9 cellular contexts compared by ENCODE assay signal in the genomic region with DNA sequence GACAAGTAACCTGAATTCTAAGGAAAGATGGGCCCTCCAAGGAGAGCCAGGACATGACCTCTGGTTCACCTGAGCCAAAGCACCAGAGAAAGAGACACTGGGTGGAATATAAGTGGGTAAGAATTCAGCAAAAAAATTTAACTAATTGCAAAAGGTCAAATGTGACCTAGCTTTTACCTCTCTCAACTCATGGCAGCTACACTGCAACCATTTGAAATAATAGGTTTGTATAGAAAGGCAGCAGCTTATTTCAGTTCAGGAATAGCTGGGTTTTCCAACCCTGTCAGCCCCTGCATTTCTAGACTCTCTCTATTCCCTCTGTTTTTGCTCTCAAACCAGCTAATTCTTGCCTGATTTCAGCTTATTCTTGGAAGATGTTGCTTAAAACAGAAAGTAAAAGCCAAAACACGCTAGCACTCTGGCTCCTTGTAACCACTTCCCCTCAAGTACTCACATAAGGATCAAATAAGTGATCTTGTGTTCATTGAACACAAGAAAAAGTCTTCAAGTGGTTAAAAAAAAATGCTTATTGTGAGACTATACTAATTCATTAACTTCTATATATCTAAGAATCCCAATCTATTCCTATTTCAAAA.
DNase-seq lines count a peak whose midpoint lies in the region; ATAC-seq lines count a peak whose summit lies in the region.
"Had no signal": no experiment of that assay in that cellular context is flagged by ENCODE, and none has a peak within 500 bp of the region (broad histone marks: within the 10 kb centered on the region; RNA-seq: fewer than 3 reads in every experiment).

No MANE protein-coding gene starts in this region.

- H3K27me3 ChIP-seq in BLaER1: no peaks in the 10 kb centered on the region

- no peaks in the 10 kb centered on the region for H3K36me3 Mint-ChIP-seq in activated T-helper 1 cell treated with anti-CD3 and anti-CD28 coated beads, Interleukin-12 subunit alpha, Interleukin-12 subunit beta, Interleukin-2, Interleukin-4 antibody, amounts not matched to agents 30 ng/mL and 10 ng/mL and 1 ng/mL, durations not matched to agents 14 hours and 24 hours and 36 hours (ENCODE audit: low read depth)

- peaks cover 6% of the 10 kb centered on the region for H3K27me3 Mint-ChIP-seq in activated T-helper 1 cell treated with anti-CD3 and anti-CD28 coated beads, Interleukin-12 subunit alpha, Interleukin-12 subunit beta, Interleukin-2, Interleukin-4 antibody, amounts not matched to agents 30 ng/mL and 10 ng/mL and 1 ng/mL, durations not matched to agents 14 hours and 24 hours and 36 hours (ENCODE audit: insufficient read depth)

- peak overlapping the region; percentile 76 for H3K27ac ChIP-seq in BLaER1
- peak overlapping the region in 16 of 21 experiments; percentile 8 to 82 (median 54) for H3K27ac ChIP-seq in skin epidermis

- H3K4me1 ChIP-seq in BLaER1: peaks cover 20% of the 10 kb centered on the region

- peak overlapping the region; percentile 71 for H3K4me3 Mint-ChIP-seq in activated T-helper 1 cell treated with anti-CD3 and anti-CD28 coated beads, Interleukin-12 subunit alpha, Interleukin-12 subunit beta, Interleukin-2, Interleukin-4 antibody, amounts not matched to agents 30 ng/mL and 10 ng/mL and 1 ng/mL, durations not matched to agents 14 hours and 24 hours and 36 hours

- H3K27ac Mint-ChIP-seq in activated T-helper 1 cell treated with anti-CD3 and anti-CD28 coated beads, Interleukin-12 subunit alpha, Interleukin-12 subunit beta, Interleukin-2, Interleukin-4 antibody, amounts not matched to agents 30 ng/mL and 10 ng/mL and 1 ng/mL, durations not matched to agents 14 hours and 24 hours and 36 hours: peak overlapping the region; percentile 79

- H3K4me1 Mint-ChIP-seq in activated T-helper 1 cell treated with anti-CD3 and anti-CD28 coated beads, Interleukin-12 subunit alpha, Interleukin-12 subunit beta, Interleukin-2, Interleukin-4 antibody, amounts not matched to agents 30 ng/mL and 10 ng/mL and 1 ng/mL, durations not matched to agents 14 hours and 24 hours and 36 hours (ENCODE audit: low read depth): peaks cover 34% of the 10 kb centered on the region

- H3K9ac ChIP-seq in BLaER1: peak overlapping the region; percentile 69

- H3K4me3 ChIP-seq in BLaER1 (peak overlapping the region; percentile 48), skin epidermis (peak overlapping the region in 2 of 7 experiments; percentile 1 to 4)

- peak overlapping the region; percentile 80 for H3K4me2 ChIP-seq in BLaER1

- H3K9me3 ChIP-seq in BLaER1: no peaks in the 10 kb centered on the region

- intact Hi-C loops in activated T-helper 1 cell treated with anti-CD3 and anti-CD28 coated beads, Interleukin-12 subunit alpha, Interleukin-12 subunit beta, Interleukin-2, Interleukin-4 antibody, amounts not matched to agents 30 ng/mL and 10 ng/mL and 1 ng/mL, durations not matched to agents 14 hours and 24 hours and 36 hours (cut with micrococcal nuclease): no loop called here

- H3K36me3 ChIP-seq in BLaER1: no peaks in the 10 kb centered on the region

- H4K20me1 ChIP-seq in BLaER1: no peaks in the 10 kb centered on the region

- DNase-seq in GM19240 (ENCODE audit: insufficient read length, low spot score): peak; percentile 23
- peak; percentile 6 for DNase-seq in activated T-helper 1 cell treated with anti-CD3 and anti-CD28 coated beads, Interleukin-12 subunit alpha, Interleukin-12 subunit beta, Interleukin-2, Interleukin-4 antibody, amounts not matched to agents 30 ng/mL and 10 ng/mL and 1 ng/mL, durations not matched to agents 14 hours and 24 hours and 36 hours (ENCODE audit: low spot score)
- no peak for DNase-seq in activated gamma-delta T cell (lab: John Stamatoyannopoulos, UW)
- no peak for DNase-seq in NCI-H1436 (lab: John Stamatoyannopoulos, UW)
- DNase-seq in ecto neural progenitor cell (ENCODE audit: low spot score): no peak

- no peaks in the 10 kb centered on the region for H3K9me3 Mint-ChIP-seq in activated T-helper 1 cell treated with anti-CD3 and anti-CD28 coated beads, Interleukin-12 subunit alpha, Interleukin-12 subunit beta, Interleukin-2, Interleukin-4 antibody, amounts not matched to agents 30 ng/mL and 10 ng/mL and 1 ng/mL, durations not matched to agents 14 hours and 24 hours and 36 hours

- peak; percentile 90 for ATAC-seq in HG03175 (IDR thresholded peaks at IDR 0.05; ENCODE audit: unreplicated experiment)
- ATAC-seq: HCT116 had no signal

Comparison
In these comparisons a context has a peak if more than half of its experiments do, and no peak if none do; other contexts are left out.
1. DNase-seq: peak in GM19240 (single experiment) and activated T-helper 1 cell treated with anti-CD3 and anti-CD28 coated beads, Interleukin-12 subunit alpha, Interleukin-12 subunit beta, Interleukin-2, Interleukin-4 antibody, amounts not matched to agents 30 ng/mL and 10 ng/mL and 1 ng/mL, durations not matched to agents 14 hours and 24 hours and 36 hours (single experiment); none in activated gamma-delta T cell (single experiment), NCI-H1436 (single experiment) and ecto neural progenitor cell (single experiment).